Comparison of ENCODE assay signal across 1 cellular context in the genomic region with DNA sequence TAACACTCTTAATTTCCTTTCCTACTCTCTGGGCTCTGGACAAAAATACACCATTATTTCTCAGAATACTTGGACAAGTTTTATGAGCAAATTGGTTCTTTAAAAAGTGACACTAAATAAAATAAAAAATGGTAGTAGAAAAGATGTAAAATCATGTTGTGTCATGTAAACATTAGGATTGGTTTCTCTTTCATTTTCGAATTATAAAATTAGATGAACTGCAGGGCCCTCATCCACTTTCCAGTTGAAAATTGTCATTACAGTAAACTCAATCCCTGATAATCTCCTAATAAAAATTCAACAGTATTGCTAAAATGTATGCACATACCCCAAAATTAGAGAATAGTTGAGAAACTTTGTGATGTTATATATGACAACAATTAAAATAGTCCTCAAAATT.
TF ChIP-seq lines count a peak whose summit lies in the region.

No MANE protein-coding gene starts in this region.

TF ChIP-seq in IMR-90, 13 proteins besides CTCF, POLR2A, EP300 and RAD21 (continued from another document):
- TF ChIP-seq BHLHE40 (IDR thresholded peaks at IDR 0.05; ENCODE audit: low read depth, low read length), result no peak
- TF ChIP-seq CHD1 (IDR thresholded peaks at IDR 0.05; ENCODE audit: low read depth, low read length), result no peak
- no peak for TF ChIP-seq MXI1 (IDR thresholded peaks at IDR 0.05; ENCODE audit: borderline replicate concordance, low read depth, low read length)
- TF ChIP-seq MAFK (IDR thresholded peaks at IDR 0.05; ENCODE audit: low read depth, low read length), result no peak
- no peak for TF ChIP-seq NFE2L2 (IDR thresholded peaks at IDR 0.05; ENCODE audit: low read depth, low read length)
- TF ChIP-seq SMC3 (IDR thresholded peaks at IDR 0.05; ENCODE audit: low read depth, low read length), result no peak
- TF ChIP-seq RCOR1 (IDR thresholded peaks at IDR 0.05; ENCODE audit: insufficient replicate concordance, low read length), result no peak
- TF ChIP-seq MAZ (IDR thresholded peaks at IDR 0.05; ENCODE audit: borderline replicate concordance, low read depth, low read length), result no peak
- TF ChIP-seq RFX5 (IDR thresholded peaks at IDR 0.05; ENCODE audit: low read depth, low read length), result no peak
TF ChIP-seq in IMR-90: peak in this region for 0.
